Comparison of ENCODE assay signal across 21 cellular contexts in the genomic region with DNA sequence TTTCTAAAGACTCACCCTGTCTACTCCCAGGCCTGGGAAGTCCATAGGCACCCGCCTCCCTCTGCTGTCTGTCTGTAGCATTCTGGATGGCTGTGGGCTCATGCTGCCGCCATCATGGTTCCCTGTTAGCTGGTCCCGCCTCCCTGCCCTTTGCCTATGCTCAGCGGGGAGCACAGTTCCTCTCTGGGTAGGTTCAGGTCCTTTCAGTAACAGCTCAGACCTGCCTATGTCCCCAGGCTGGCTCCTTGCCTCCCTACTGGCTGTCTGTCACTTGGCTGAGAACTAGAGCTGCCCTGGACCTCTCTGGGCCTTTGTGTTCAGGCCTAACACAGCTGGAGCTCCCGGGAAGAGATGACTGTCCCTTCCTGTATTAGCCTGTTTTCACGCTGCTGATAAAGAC.
"Had no signal": no experiment of that assay in that cellular context is flagged by ENCODE, and none has a peak within 500 bp of the region (broad histone marks: within the 10 kb centered on the region; RNA-seq: fewer than 3 reads in every experiment).

No MANE protein-coding gene starts in this region.

- H3K4me2 ChIP-seq: KMS-11 had no signal

- H3K27ac ChIP-seq: adrenal gland, KMS-11, VCaP had no signal

- H3K9me3 Mint-ChIP-seq: activated T-helper 2 cell treated with anti-CD3 and anti-CD28 coated beads, Interferon-gamma antibody, Interleukin-2, Interleukin-4, amounts not matched to agents 10 μg/mL and 5 μg/mL and 100 μg/mL, durations not matched to agents 14 hours and 24 hours and 36 hours had no signal

- ATAC-seq: activated CD8-positive, alpha-beta T cell treated with anti-CD3 and anti-CD28 coated beads for 36 hours; activated T-cell treated with anti-CD3 and anti-CD28 coated beads, Interleukin-2, amount 50 U/mL, for 72 hours; T-cell had no signal

- H3K4me1 Mint-ChIP-seq: activated CD4-positive, alpha-beta T cell treated with anti-CD3 and anti-CD28 coated beads, Interleukin-2, amount 10 ng/mL, durations not matched to agents 7 days and 5 days; activated naive CD8-positive, alpha-beta T cell treated with anti-CD3 and anti-CD28 coated beads, Interleukin-2, amount 10 ng/mL, durations not matched to agents 7 days and 5 days had no signal

- DNase-seq: activated CD4-positive, alpha-beta T cell treated with anti-CD3 and anti-CD28 coated beads, Interleukin-2, amount 10 ng/mL, durations not matched to agents 7 days and 5 days; activated CD4-positive, CD25-positive, alpha-beta regulatory T cell; activated CD8-positive, alpha-beta memory T cell treated with anti-CD3 and anti-CD28 coated beads, Interleukin-2, amount 50 U/mL, for 4 hours; activated CD8-positive, alpha-beta T cell treated with anti-CD3 and anti-CD28 coated beads for 36 hours; activated naive CD4-positive, alpha-beta T cell treated with anti-CD3 and anti-CD28 coated beads, Interleukin-2, amount 50 U/mL, for 16 hours; activated naive CD8-positive, alpha-beta T cell treated with anti-CD3 and anti-CD28 coated beads, Interleukin-2, amount 10 ng/mL, durations not matched to agents 7 days and 5 days; activated T-cell treated with anti-CD3 and anti-CD28 coated beads, Interleukin-2, amount 50 U/mL, for 72 hours; adrenal gland; NCI-H1092; NCI-H1417; NCI-H187; NCI-H2081 treated with DMSO at 0.1 percent for 48 hours; NCI-H446; NCI-H524; SIG-M5; T-cell; T-helper 2 cell; T1000 had no signal

- H3K4me3 ChIP-seq: adrenal gland had no signal

- H3K4me3 Mint-ChIP-seq: activated CD4-positive, alpha-beta T cell treated with anti-CD3 and anti-CD28 coated beads, Interleukin-2, amount 10 ng/mL, durations not matched to agents 7 days and 5 days; activated CD8-positive, alpha-beta T cell treated with anti-CD3 and anti-CD28 coated beads for 36 hours; activated naive CD8-positive, alpha-beta T cell treated with anti-CD3 and anti-CD28 coated beads, Interleukin-2, amount 10 ng/mL, durations not matched to agents 7 days and 5 days; activated T-cell treated with anti-CD3 and anti-CD28 coated beads, Interleukin-2, amount 50 U/mL, for 72 hours; T-cell had no signal

- H3K9me3 ChIP-seq: adrenal gland had no signal

- H3K27ac Mint-ChIP-seq: activated CD4-positive, alpha-beta T cell treated with anti-CD3 and anti-CD28 coated beads, Interleukin-2, amount 10 ng/mL, durations not matched to agents 7 days and 5 days; activated CD8-positive, alpha-beta T cell treated with anti-CD3 and anti-CD28 coated beads for 36 hours; activated naive CD8-positive, alpha-beta T cell treated with anti-CD3 and anti-CD28 coated beads, Interleukin-2, amount 10 ng/mL, durations not matched to agents 7 days and 5 days; activated T-cell treated with anti-CD3 and anti-CD28 coated beads, Interleukin-2, amount 50 U/mL, for 72 hours; activated T-helper 2 cell treated with anti-CD3 and anti-CD28 coated beads, Interferon-gamma antibody, Interleukin-2, Interleukin-4, amounts not matched to agents 10 μg/mL and 5 μg/mL and 100 μg/mL, durations not matched to agents 14 hours and 24 hours and 36 hours; T-cell had no signal

- H3K36me3 ChIP-seq: adrenal gland had no signal

- H3K4me1 ChIP-seq: adrenal gland had no signal

- H3K27me3 Mint-ChIP-seq: activated CD4-positive, alpha-beta T cell treated with anti-CD3 and anti-CD28 coated beads, Interleukin-2, amount 10 ng/mL, durations not matched to agents 7 days and 5 days; activated CD8-positive, alpha-beta T cell treated with anti-CD3 and anti-CD28 coated beads for 36 hours; activated naive CD8-positive, alpha-beta T cell treated with anti-CD3 and anti-CD28 coated beads, Interleukin-2, amount 10 ng/mL, durations not matched to agents 7 days and 5 days; T-cell had no signal
